ENCODE assay signal across 21 cellular contexts in the genomic region with DNA sequence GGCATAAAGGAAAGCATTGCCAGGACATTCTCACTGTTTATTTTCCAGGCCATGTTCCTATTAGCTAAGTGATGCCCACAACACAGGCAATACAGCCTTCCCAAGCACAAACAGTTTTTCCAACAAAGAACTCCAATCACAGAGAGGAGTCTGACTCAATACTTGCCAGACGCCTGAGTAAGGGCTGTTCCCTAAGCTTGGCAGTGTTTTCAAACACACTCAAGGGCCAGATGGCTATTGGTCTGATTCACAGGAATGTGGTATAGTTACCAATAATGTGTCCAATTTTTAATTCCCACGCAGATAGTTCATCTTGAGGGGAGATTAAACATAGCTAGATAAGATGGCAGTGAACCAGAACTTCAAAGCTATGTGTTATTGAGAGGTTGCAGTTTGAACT.
DNase-seq lines count a peak whose midpoint lies in the region; ATAC-seq and TF ChIP-seq lines count a peak whose summit lies in the region.
"Had no signal": no experiment of that assay in that cellular context is flagged by ENCODE, and none has a peak within 500 bp of the region (broad histone marks: within the 10 kb centered on the region; RNA-seq: fewer than 3 reads in every experiment).

No MANE protein-coding gene starts in this region.

- H3K27me3 ChIP-seq in lower lobe of right lung (ENCODE audit: low read depth) = no peaks in the 10 kb centered on the region
- H3K27me3 ChIP-seq: neural progenitor cell had no signal

- intact Hi-C loops in lower lobe of right lung (cut with DNase I) = no loop called here

- H3K36me3 Mint-ChIP-seq in glutamatergic neuron (ENCODE audit: unreplicated experiment) = peaks cover 7% of the 10 kb centered on the region
- H3K36me3 Mint-ChIP-seq: activated naive CD8-positive, alpha-beta T cell treated with anti-CD3 and anti-CD28 coated beads, Interleukin-2, amount 10 ng/mL, durations not matched to agents 7 days and 5 days; neural progenitor cell had no signal

- no peaks in the 10 kb centered on the region for H3K4me1 ChIP-seq in lower lobe of right lung
- H3K4me1 ChIP-seq: esophagus squamous epithelium, neural progenitor cell had no signal

- TF ChIP-seq CTCF in lower lobe of right lung (IDR thresholded peaks at IDR 0.05) (no peak), glutamatergic neuron (IDR thresholded peaks at IDR 0.05; ENCODE audit: partially characterized antibody, unreplicated experiment) (no peak)

- H3K27ac Mint-ChIP-seq in glutamatergic neuron (ENCODE audit: unreplicated experiment) = no peak overlapping the region
- H3K27ac Mint-ChIP-seq: activated naive CD8-positive, alpha-beta T cell treated with anti-CD3 and anti-CD28 coated beads, Interleukin-2, amount 10 ng/mL, durations not matched to agents 7 days and 5 days; dendritic cell treated with granulocyte-macrophage colony-stimulating factor and Interleukin-4, amounts not matched to agents 40 ng/mL and 50 ng/mL, for 4 days; memory B cell; neural progenitor cell had no signal

- peaks cover 3% of the 10 kb centered on the region for H3K9me3 Mint-ChIP-seq in glutamatergic neuron (ENCODE audit: unreplicated experiment)

- no peaks in the 10 kb centered on the region for H3K9me3 ChIP-seq in lower lobe of right lung

- H3K27ac ChIP-seq in lower lobe of right lung = no peak overlapping the region
- H3K27ac ChIP-seq: esophagus squamous epithelium, HL-60, neural progenitor cell had no signal

- no peaks in the 10 kb centered on the region for H3K36me3 ChIP-seq in lower lobe of right lung
- H3K36me3 ChIP-seq: esophagus squamous epithelium, neural progenitor cell had no signal

- H3K27me3 Mint-ChIP-seq in glutamatergic neuron (ENCODE audit: unreplicated experiment) = no peaks in the 10 kb centered on the region

- H3K4me1 Mint-ChIP-seq in glutamatergic neuron (ENCODE audit: low read depth, unreplicated experiment) = peaks cover 2% of the 10 kb centered on the region
- H3K4me1 Mint-ChIP-seq: activated naive CD8-positive, alpha-beta T cell treated with anti-CD3 and anti-CD28 coated beads, Interleukin-2, amount 10 ng/mL, durations not matched to agents 7 days and 5 days; memory B cell had no signal

- no peak overlapping the region for H3K4me3 ChIP-seq in lower lobe of right lung
- H3K4me3 ChIP-seq: esophagus squamous epithelium, neural progenitor cell had no signal

- no peak overlapping the region for H3K4me3 Mint-ChIP-seq in glutamatergic neuron (ENCODE audit: unreplicated experiment)
- H3K4me3 Mint-ChIP-seq: activated naive CD8-positive, alpha-beta T cell treated with anti-CD3 and anti-CD28 coated beads, Interleukin-2, amount 10 ng/mL, durations not matched to agents 7 days and 5 days; dendritic cell treated with granulocyte-macrophage colony-stimulating factor and Interleukin-4, amounts not matched to agents 40 ng/mL and 50 ng/mL, for 4 days; memory B cell; neural progenitor cell had no signal

- ATAC-seq in lower lobe of right lung (peak; percentile 67 to 86), HG03280 (IDR thresholded peaks at IDR 0.05; ENCODE audit: unreplicated experiment) (no peak)
- ATAC-seq: stimulated activated naive CD8-positive, alpha-beta T cell treated with anti-CD3 and anti-CD28 coated beads, Interleukin-15, Interleukin-2, amounts not matched to agents 100 U/mL and 50 U/mL, for 24 hours had no signal

- DNase-seq in AG08396 (ENCODE audit: low spot score) = peak; percentile 21
- DNase-seq in LHCN-M2 (ENCODE audit: low read depth) = peak; percentile 2
- peak; percentile 28 for DNase-seq in dedifferentiated amniotic fluid mesenchymal stem cell (ENCODE audit: extremely low spot score)
- no peak for DNase-seq in lower lobe of right lung
- DNase-seq in dermis blood vessel endothelial cell = no peak
- DNase-seq in glutamatergic neuron = no peak
- no peak for DNase-seq in NCI-H2029 treated with DMSO at 0.1 percent for 48 hours (lab: John Stamatoyannopoulos, UW)
- DNase-seq: activated CD4-positive, alpha-beta T cell treated with anti-CD3 and anti-CD28 coated beads for 4 hours; activated naive CD8-positive, alpha-beta T cell treated with anti-CD3 and anti-CD28 coated beads, Interleukin-2, amount 10 ng/mL, durations not matched to agents 7 days and 5 days; activated T-cell treated with anti-CD3 and anti-CD28 coated beads for 4 hours; esophagus squamous epithelium; Kasumi-1; NCI-H187; NCI-H748 treated with DMSO at 0.1 percent for 48 hours; RPMI8226; stimulated activated naive CD8-positive, alpha-beta T cell treated with anti-CD3 and anti-CD28 coated beads, Interleukin-15, Interleukin-2, amounts not matched to agents 100 U/mL and 50 U/mL, for 24 hours had no signal

Comparison
In these comparisons a context has a peak if more than half of its experiments do, and no peak if none do; other contexts are left out.
1. DNase-seq: peak in AG08396 (single experiment), LHCN-M2 (single experiment) and dedifferentiated amniotic fluid mesenchymal stem cell (single experiment); none in lower lobe of right lung (single experiment), dermis blood vessel endothelial cell (single experiment), glutamatergic neuron (single experiment) and NCI-H2029 treated with DMSO at 0.1 percent for 48 hours (single experiment).